Comparison of ENCODE assay signal across 8 cellular contexts in the genomic region with DNA sequence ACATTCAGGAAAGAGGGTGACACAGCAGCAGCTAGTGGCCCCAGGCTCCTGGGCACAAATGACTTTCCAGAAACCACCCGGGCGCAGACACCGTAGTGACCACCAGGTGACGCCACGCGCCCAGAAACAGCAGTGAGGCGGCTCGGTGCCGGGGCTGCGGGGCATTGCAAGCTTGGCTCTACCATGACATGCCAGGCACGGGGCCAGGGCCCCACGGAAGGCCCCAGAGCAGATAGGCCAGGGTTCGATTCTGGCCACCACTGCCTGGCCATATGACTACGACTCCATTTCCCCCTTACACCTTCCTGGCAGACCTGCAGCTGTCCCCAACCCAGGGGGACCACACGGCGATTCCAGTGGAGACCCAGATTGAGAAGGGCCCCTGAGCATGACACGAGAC.
DNase-seq lines count a peak whose midpoint lies in the region; ATAC-seq and TF ChIP-seq lines count a peak whose summit lies in the region.

No MANE protein-coding gene starts in this region.

- TF ChIP-seq CTCF in OCI-LY3 (IDR thresholded peaks at IDR 0.05; ENCODE audit: low read depth, low read length), result peak; percentile 99

- H3K27me3 ChIP-seq in OCI-LY3 (ENCODE audit: low read depth, low read length) (0 out of 2 replicates have a peak, but pooled peaks cover 6% of the 10 kb centered on the region), mucosa of stomach (ENCODE audit: control insufficient read depth, insufficient read depth, low read length) (peaks cover 3% of the 10 kb centered on the region)

- H3K27ac ChIP-seq in OCI-LY3 (ENCODE audit: low read length), result no peak overlapping the region

- H3K4me1 ChIP-seq in OCI-LY3 (ENCODE audit: low read length), result no peaks in the 10 kb centered on the region
- peaks cover 14% of the 10 kb centered on the region for H3K4me1 ChIP-seq in mucosa of stomach (ENCODE audit: control insufficient read depth, insufficient read depth, low read length)

- H4K20me1 ChIP-seq in OCI-LY3 (ENCODE audit: insufficient read depth, low read length), result no peaks in the 10 kb centered on the region

- H3K9me3 ChIP-seq in OCI-LY3 (ENCODE audit: insufficient read depth, low read length) (no peaks in the 10 kb centered on the region), mucosa of stomach (ENCODE audit: control insufficient read depth, low read length) (no peaks in the 10 kb centered on the region)

- H3K4me3 ChIP-seq in OCI-LY3 (ENCODE audit: low read length) (no peak overlapping the region), mucosa of stomach (ENCODE audit: low read length) (no peak overlapping the region)

- no peaks in the 10 kb centered on the region for H3K36me3 ChIP-seq in OCI-LY3 (replicated peaks; ENCODE audit: low read depth, low read length)
- H3K36me3 ChIP-seq in mucosa of stomach (ENCODE audit: control insufficient read depth, insufficient read depth, low read length), result no peaks in the 10 kb centered on the region

- no peak for ATAC-seq in GM21526 (IDR thresholded peaks at IDR 0.05; ENCODE audit: low FRiP score, unreplicated experiment)

- no peak overlapping the region; the same call in 1 of the 2 replicates for H2AFZ ChIP-seq in OCI-LY3 (ENCODE audit: low read depth, low read length)

- H3K4me2 ChIP-seq in OCI-LY3 (ENCODE audit: low read length), result peak overlapping the region; percentile 17; the same call in 1 of the 2 replicates

- peak; percentile 30 for DNase-seq in DMS153 (lab: John Stamatoyannopoulos, UW)
- DNase-seq in HUDEP-2 (lab: John Stamatoyannopoulos, UW; ENCODE audit: unreplicated experiment in 76 of 76), result peak in 72 of 76 experiments; percentile 25 to 91 (median 78)
- DNase-seq in activated CD8-positive, alpha-beta memory T cell treated with anti-CD3 and anti-CD28 coated beads, Interleukin-2, amount 50 U/mL, for 4 hours, result peak; percentile 85
- peak; percentile 94 for DNase-seq in epidermal melanocyte (ENCODE audit: insufficient read length, low spot score)
- DNase-seq in stimulated activated CD8-positive, alpha-beta memory T cell treated with anti-CD3 and anti-CD28 coated beads, Interleukin-7, amount 100 ng/mL, for 1 hour (ENCODE audit: low read depth in 2 of 2), result peak; percentile 69 to 77

- no peak overlapping the region for H3K9ac ChIP-seq in OCI-LY3 (ENCODE audit: low read length)
- peak overlapping the region; percentile 34 for H3K9ac ChIP-seq in mucosa of stomach (ENCODE audit: low read length)

- H3K79me2 ChIP-seq in OCI-LY3 (ENCODE audit: low read length), result no peaks in the 10 kb centered on the region

Comparison
In these comparisons a context has a peak if more than half of its experiments do, and no peak if none do; other contexts are left out.
1. DNase-seq: peak in every context shown above with its lines; median percentile 94 in epidermal melanocyte; 85 in activated CD8-positive, alpha-beta memory T cell treated with anti-CD3 and anti-CD28 coated beads, Interleukin-2, amount 50 U/mL, for 4 hours; 78 in HUDEP-2; 73 in stimulated activated CD8-positive, alpha-beta memory T cell treated with anti-CD3 and anti-CD28 coated beads, Interleukin-7, amount 100 ng/mL, for 1 hour; 30 in DMS153.